Comparison of ENCODE assay signal across 8 cellular contexts in the genomic region with DNA sequence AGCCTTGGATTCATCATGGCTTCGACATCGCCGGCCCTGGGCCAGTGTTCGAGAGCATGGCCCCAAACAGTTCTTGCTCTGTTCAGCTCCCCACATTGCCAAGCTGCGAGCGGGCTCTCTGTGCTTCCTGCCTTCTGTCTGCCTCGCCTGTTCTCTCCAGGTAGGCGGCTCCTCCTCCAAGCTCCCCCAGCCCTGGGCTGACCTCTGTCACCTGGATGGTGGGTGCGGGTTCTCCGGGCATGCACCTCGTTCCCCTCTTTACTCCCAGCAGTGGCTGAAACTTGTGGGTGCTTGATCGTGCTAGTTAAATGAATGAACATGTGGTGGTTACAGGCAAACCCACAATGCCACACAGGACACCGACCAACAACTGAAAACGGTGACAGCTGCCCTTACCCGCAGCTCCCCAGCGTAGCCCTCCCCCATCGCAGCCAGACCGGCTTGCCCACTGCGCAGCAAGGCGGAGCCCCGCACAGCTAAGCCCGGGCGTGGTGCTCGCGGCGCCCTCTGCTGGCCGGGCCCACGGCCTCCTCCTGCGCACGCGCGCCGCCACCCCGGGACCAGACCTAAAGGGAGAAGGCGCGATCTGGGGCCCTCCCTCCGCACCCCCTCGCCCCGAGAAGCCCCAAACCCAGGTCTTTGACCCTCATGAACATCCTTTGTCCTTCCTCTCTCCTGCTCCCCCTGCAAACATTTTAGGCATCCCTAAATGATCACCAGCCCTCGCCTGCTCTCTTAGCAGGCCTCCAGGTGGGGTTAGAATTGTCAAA. TPM values are rescaled to one million over a fixed set of nuclear protein-coding genes. Genes with fewer than 3 reads are reported as not detected.
DNase-seq lines count a peak whose midpoint lies in the region; ATAC-seq and TF ChIP-seq lines count a peak whose summit lies in the region.

No MANE protein-coding gene starts in this region.

- H4K20me1 ChIP-seq in GM23338 (replicated peaks; ENCODE audit: insufficient read depth): no peaks in the 10 kb centered on the region

- H3K27me3 ChIP-seq in GM23338 (ENCODE audit: insufficient read depth): no peaks in the 10 kb centered on the region

- H3K27ac Mint-ChIP-seq in GM23338 (no peak overlapping the region; the same call in 1 of the 2 replicates), nephron progenitor cell (no peak overlapping the region)
- H3K27ac Mint-ChIP-seq in activated T-helper 2 cell treated with anti-CD3 and anti-CD28 coated beads, Interferon-gamma antibody, Interleukin-2, Interleukin-4, amounts not matched to agents 10 μg/mL and 5 μg/mL and 100 μg/mL, durations not matched to agents 14 hours and 24 hours and 36 hours: peak overlapping the region; percentile 97
- peak overlapping the region; percentile 100 for H3K27ac Mint-ChIP-seq in stimulated activated naive CD8-positive, alpha-beta T cell treated with anti-CD3 and anti-CD28 coated beads, Interleukin-15, Interleukin-2, amounts not matched to agents 100 ng/mL and 50 ng/mL, for 24 hours

- TF ChIP-seq CTCF in GM23338 (conservative IDR thresholded peaks at IDR 0.05; ENCODE audit: low read depth in 2 of 2): peak; percentile 84 to 91
- TF ChIP-seq CTCF in LNCAP (IDR thresholded peaks at IDR 0.05): peak; percentile 98
- TF ChIP-seq CTCF in fibroblast of the aortic adventitia (IDR thresholded peaks at IDR 0.05; ENCODE audit: insufficient read depth, low read length): peak; percentile 70
- peak; percentile 88 for TF ChIP-seq CTCF in nephron progenitor cell (IDR thresholded peaks at IDR 0.05)

- H3K9me3 Mint-ChIP-seq in GM23338 (no peaks in the 10 kb centered on the region; the same call in 2 of the 3 replicates), nephron progenitor cell (no peaks in the 10 kb centered on the region)
- no peaks in the 10 kb centered on the region for H3K9me3 Mint-ChIP-seq in activated T-helper 2 cell treated with anti-CD3 and anti-CD28 coated beads, Interferon-gamma antibody, Interleukin-2, Interleukin-4, amounts not matched to agents 10 μg/mL and 5 μg/mL and 100 μg/mL, durations not matched to agents 14 hours and 24 hours and 36 hours
- no peaks in the 10 kb centered on the region for H3K9me3 Mint-ChIP-seq in stimulated activated naive CD8-positive, alpha-beta T cell treated with anti-CD3 and anti-CD28 coated beads, Interleukin-15, Interleukin-2, amounts not matched to agents 100 ng/mL and 50 ng/mL, for 24 hours

- H3F3A ChIP-seq in GM23338 (replicated peaks; ENCODE audit: low read depth): no peaks in the 10 kb centered on the region

- no peak overlapping the region for H3K27ac ChIP-seq in GM23338 (ENCODE audit: low read depth)

- intact Hi-C loops in activated T-helper 2 cell treated with anti-CD3 and anti-CD28 coated beads, Interferon-gamma antibody, Interleukin-2, Interleukin-4, amounts not matched to agents 10 μg/mL and 5 μg/mL and 100 μg/mL, durations not matched to agents 14 hours and 24 hours and 36 hours (cut with micrococcal nuclease): loop anchor here (1.0 to 5.0 kb wide), 4 partner anchors 23 to 848 kb away; partner anchors contain the start of gene EIF1

- H3K4me1 Mint-ChIP-seq in GM23338 (peaks cover 16% of the 10 kb centered on the region), nephron progenitor cell (peaks cover 29% of the 10 kb centered on the region)
- H3K4me1 Mint-ChIP-seq in activated T-helper 2 cell treated with anti-CD3 and anti-CD28 coated beads, Interferon-gamma antibody, Interleukin-2, Interleukin-4, amounts not matched to agents 10 μg/mL and 5 μg/mL and 100 μg/mL, durations not matched to agents 14 hours and 24 hours and 36 hours (ENCODE audit: low read depth): peaks cover 46% of the 10 kb centered on the region
- peaks cover 46% of the 10 kb centered on the region for H3K4me1 Mint-ChIP-seq in stimulated activated naive CD8-positive, alpha-beta T cell treated with anti-CD3 and anti-CD28 coated beads, Interleukin-15, Interleukin-2, amounts not matched to agents 100 ng/mL and 50 ng/mL, for 24 hours (ENCODE audit: low read depth)

- peak overlapping the region; percentile 76 for H3K4me3 ChIP-seq in GM23338
- H3K4me3 ChIP-seq in fibroblast of the aortic adventitia (ENCODE audit: low read depth, low read length): peak overlapping the region; percentile 65

- ATAC-seq in GM23338: peak; percentile 83

- H3K9me2 ChIP-seq in GM23338 (ENCODE audit: insufficient read depth): no peaks in the 10 kb centered on the region

- H3K79me2 ChIP-seq in GM23338 (replicated peaks; ENCODE audit: insufficient read depth): no peaks in the 10 kb centered on the region

- peak overlapping the region; percentile 98 for H2AFZ ChIP-seq in GM23338

- H3K4me3 Mint-ChIP-seq in GM23338 (peak overlapping the region; percentile 71), nephron progenitor cell (peak overlapping the region; percentile 78)
- H3K4me3 Mint-ChIP-seq in activated T-helper 2 cell treated with anti-CD3 and anti-CD28 coated beads, Interferon-gamma antibody, Interleukin-2, Interleukin-4, amounts not matched to agents 10 μg/mL and 5 μg/mL and 100 μg/mL, durations not matched to agents 14 hours and 24 hours and 36 hours (ENCODE audit: low read depth): peak overlapping the region; percentile 78
- H3K4me3 Mint-ChIP-seq in stimulated activated naive CD8-positive, alpha-beta T cell treated with anti-CD3 and anti-CD28 coated beads, Interleukin-15, Interleukin-2, amounts not matched to agents 100 ng/mL and 50 ng/mL, for 24 hours: peak overlapping the region; percentile 89

- peaks cover 13% of the 10 kb centered on the region; the same call in 1 of the 2 replicates for H3K4me1 ChIP-seq in GM23338 (ENCODE audit: insufficient read depth)

- no peaks in the 10 kb centered on the region for H3K36me3 Mint-ChIP-seq in GM23338 (ENCODE audit: low read depth)
- no peaks in the 10 kb centered on the region for H3K36me3 Mint-ChIP-seq in activated T-helper 2 cell treated with anti-CD3 and anti-CD28 coated beads, Interferon-gamma antibody, Interleukin-2, Interleukin-4, amounts not matched to agents 10 μg/mL and 5 μg/mL and 100 μg/mL, durations not matched to agents 14 hours and 24 hours and 36 hours (ENCODE audit: low read depth)
- H3K36me3 Mint-ChIP-seq in nephron progenitor cell (ENCODE audit: low read depth): no peaks in the 10 kb centered on the region
- no peaks in the 10 kb centered on the region for H3K36me3 Mint-ChIP-seq in stimulated activated naive CD8-positive, alpha-beta T cell treated with anti-CD3 and anti-CD28 coated beads, Interleukin-15, Interleukin-2, amounts not matched to agents 100 ng/mL and 50 ng/mL, for 24 hours (ENCODE audit: low read depth)

- no peaks in the 10 kb centered on the region for H3K36me3 ChIP-seq in GM23338 (ENCODE audit: insufficient read depth)

- H3K4me2 ChIP-seq in GM23338: peak overlapping the region; percentile 95

- H3K27me3 Mint-ChIP-seq in GM23338 (ENCODE audit: insufficient read depth, low read depth, poor library complexity) (peaks cover 30% of the 10 kb centered on the region), nephron progenitor cell (ENCODE audit: low read depth, poor library complexity) (peaks cover 28% of the 10 kb centered on the region)
- peaks cover 7% of the 10 kb centered on the region for H3K27me3 Mint-ChIP-seq in activated T-helper 2 cell treated with anti-CD3 and anti-CD28 coated beads, Interferon-gamma antibody, Interleukin-2, Interleukin-4, amounts not matched to agents 10 μg/mL and 5 μg/mL and 100 μg/mL, durations not matched to agents 14 hours and 24 hours and 36 hours (ENCODE audit: low read depth)
- peaks cover 14% of the 10 kb centered on the region for H3K27me3 Mint-ChIP-seq in stimulated activated naive CD8-positive, alpha-beta T cell treated with anti-CD3 and anti-CD28 coated beads, Interleukin-15, Interleukin-2, amounts not matched to agents 100 ng/mL and 50 ng/mL, for 24 hours

- DNase-seq in DMS79 treated with DMSO at 0.1 percent for 48 hours (lab: John Stamatoyannopoulos, UW): peak; percentile 90
- peak; percentile 91 for DNase-seq in GM23338 (ENCODE audit: low spot score)
- DNase-seq in RPMI7951 (ENCODE audit: low read depth): peak; percentile 71
- peak; percentile 87 for DNase-seq in activated T-helper 2 cell treated with anti-CD3 and anti-CD28 coated beads, Interferon-gamma antibody, Interleukin-2, Interleukin-4, amounts not matched to agents 10 μg/mL and 5 μg/mL and 100 μg/mL, durations not matched to agents 14 hours and 24 hours and 36 hours (ENCODE audit: low spot score)
- peak; percentile 75 for DNase-seq in fibroblast of the aortic adventitia (ENCODE audit: low read depth)
- DNase-seq in nephron progenitor cell: peak; percentile 92

RNA-seq across cellular contexts. Expression of gene EIF1, which starts 22.9 kb away (rescaled TPM):
- total RNA-seq in GM23338 (2014; rRNA removed; shearing (Covaris generic)): 270 and 272 TPM in 2 replicates
- 525 and 603 TPM in 2 replicates for polyA plus RNA-seq in GM23338 (2016; fragmentation: Nextera tagmentation; extraction: Ambion mirVana)
- total RNA-seq in RPMI7951 (2014; rRNA removed; shearing (Covaris generic)): 43.2 and 47.6 TPM in 2 replicates
- 779 and 785 TPM in 2 replicates for total RNA-seq in activated T-helper 2 cell treated with anti-CD3 and anti-CD28 coated beads, Interferon-gamma antibody, Interleukin-2, Interleukin-4, amounts not matched to agents 10 μg/mL and 5 μg/mL and 100 μg/mL, durations not matched to agents 14 hours and 24 hours and 36 hours
- total RNA-seq in fibroblast of the aortic adventitia (ENCODE audit: low replicate concordance): 99.7 and 102 TPM in 2 replicates

RNA-seq across cellular contexts. Expression of gene KRT17, which starts 41.4 kb away (rescaled TPM):
- 0.63 TPM in 1 of 2 replicates, not detected in the other for total RNA-seq in GM23338 (2014; rRNA removed; shearing (Covaris generic))
- 1.8 TPM in 2 replicates for polyA plus RNA-seq in GM23338 (2016; fragmentation: Nextera tagmentation; extraction: Ambion mirVana)
- total RNA-seq in RPMI7951 (2014; rRNA removed; shearing (Covaris generic)): 35.9 and 48.9 TPM in 2 replicates
- not detected in 2 replicates for total RNA-seq in activated T-helper 2 cell treated with anti-CD3 and anti-CD28 coated beads, Interferon-gamma antibody, Interleukin-2, Interleukin-4, amounts not matched to agents 10 μg/mL and 5 μg/mL and 100 μg/mL, durations not matched to agents 14 hours and 24 hours and 36 hours
- total RNA-seq in fibroblast of the aortic adventitia (ENCODE audit: low replicate concordance): 0.57 TPM in 1 of 2 replicates, not detected in the other

RNA-seq across cellular contexts. Expression of gene GAST, which starts 46.4 kb away (rescaled TPM):
- total RNA-seq in GM23338 (2014; rRNA removed; shearing (Covaris generic)): not detected in 2 replicates
- polyA plus RNA-seq in GM23338 (2016; fragmentation: Nextera tagmentation; extraction: Ambion mirVana): not detected in 2 replicates
- not detected in 2 replicates for total RNA-seq in RPMI7951 (2014; rRNA removed; shearing (Covaris generic))
- total RNA-seq in activated T-helper 2 cell treated with anti-CD3 and anti-CD28 coated beads, Interferon-gamma antibody, Interleukin-2, Interleukin-4, amounts not matched to agents 10 μg/mL and 5 μg/mL and 100 μg/mL, durations not matched to agents 14 hours and 24 hours and 36 hours: not detected in 2 replicates
- total RNA-seq in fibroblast of the aortic adventitia (ENCODE audit: low replicate concordance): not detected in 2 replicates

RNA-seq across cellular contexts. Expression of gene KRT16, which starts 53.2 kb away (rescaled TPM):
- total RNA-seq in GM23338 (2014; rRNA removed; shearing (Covaris generic)): not detected in 2 replicates
- polyA plus RNA-seq in GM23338 (2016; fragmentation: Nextera tagmentation; extraction: Ambion mirVana): not detected in 2 replicates
- total RNA-seq in RPMI7951 (2014; rRNA removed; shearing (Covaris generic)): 0.72 and 0.88 TPM in 2 replicates
- total RNA-seq in activated T-helper 2 cell treated with anti-CD3 and anti-CD28 coated beads, Interferon-gamma antibody, Interleukin-2, Interleukin-4, amounts not matched to agents 10 μg/mL and 5 μg/mL and 100 μg/mL, durations not matched to agents 14 hours and 24 hours and 36 hours: not detected in 2 replicates
- 0.98 and 2.0 TPM in 2 replicates for total RNA-seq in fibroblast of the aortic adventitia (ENCODE audit: low replicate concordance)

Comparison
In these comparisons a context has a peak if more than half of its experiments do, and no peak if none do; other contexts are left out.
1. H3K27ac Mint-ChIP-seq: peak in activated T-helper 2 cell treated with anti-CD3 and anti-CD28 coated beads, Interferon-gamma antibody, Interleukin-2, Interleukin-4, amounts not matched to agents 10 μg/mL and 5 μg/mL and 100 μg/mL, durations not matched to agents 14 hours and 24 hours and 36 hours (single experiment) and stimulated activated naive CD8-positive, alpha-beta T cell treated with anti-CD3 and anti-CD28 coated beads, Interleukin-15, Interleukin-2, amounts not matched to agents 100 ng/mL and 50 ng/mL, for 24 hours (single experiment); none in GM23338 (single experiment) and nephron progenitor cell (single experiment).
2. RNA of gene KRT17, which starts 41.4 kb away (total RNA-seq): 35.9 to 48.9 TPM in RPMI7951; 0.63 TPM in GM23338, not detected in activated T-helper 2 cell treated with anti-CD3 and anti-CD28 coated beads, Interferon-gamma antibody, Interleukin-2, Interleukin-4, amounts not matched to agents 10 μg/mL and 5 μg/mL and 100 μg/mL, durations not matched to agents 14 hours and 24 hours and 36 hours and 0.57 TPM in fibroblast of the aortic adventitia; every median in the first group is over 10 times any median in the second.
3. Peak in every context shown above with its lines, with median percentiles within 50 percentile points of each other: DNase-seq, H3K4me3 Mint-ChIP-seq and CTCF ChIP-seq.